In genomic region chr3:125585595-125586223, GRCh38 we compare ENCODE assay signal across 8 cellular contexts. TPM values are rescaled to one million over a fixed set of nuclear protein-coding genes. Genes with fewer than 3 reads are reported as not detected.
DNase-seq lines count a peak whose midpoint lies in the region; ATAC-seq, FAIRE-seq and TF ChIP-seq lines count a peak whose summit lies in the region.

No MANE protein-coding gene starts in this region.

- H3K9me3 ChIP-seq in kidney (ENCODE audit: control insufficient read depth in 1 of 2, low read length in 2 of 2) = no peaks in the 10 kb centered on the region

- H3K4me1 ChIP-seq in kidney (ENCODE audit: control insufficient read depth in 1 of 2, insufficient read depth in 1 of 2, low read depth in 1 of 2, low read length in 2 of 2) = no peaks in the 10 kb centered on the region

- no peak for ATAC-seq in HG03135 (IDR thresholded peaks at IDR 0.05; ENCODE audit: unreplicated experiment)

- intact Hi-C loops in kidney (cut with DNase I) = no loop called here

- H3K4me3 ChIP-seq in kidney (ENCODE audit: low read length in 2 of 2) = no peak overlapping the region

- H3K9ac ChIP-seq in kidney (ENCODE audit: low read length in 2 of 2) = no peak overlapping the region

- DNase-seq in activated CD8-positive, alpha-beta memory T cell treated with anti-CD3 and anti-CD28 coated beads, Interleukin-2, amount 50 U/mL, for 4 hours = peak; percentile 38
- no peak for DNase-seq in activated CD8-positive, alpha-beta memory T cell treated with anti-CD3 and anti-CD28 coated beads, Interleukin-2, amount 50 U/mL, for 48 hours
- DNase-seq in NCI-H1048 (lab: John Stamatoyannopoulos, UW) (peak; percentile 21), T follicular helper cell (ENCODE audit: low read depth) (peak; percentile 28), kidney (no peak)
- peak; percentile 14 for DNase-seq in central memory CD4-positive, alpha-beta T cell
- DNase-seq in stimulated activated CD4-positive, alpha-beta T cell treated with anti-CD3 and anti-CD28 coated beads, TNF-alpha, amount 100 ng/mL, for 24 hours (ENCODE audit: low read depth in 3 of 3) = peak; percentile 19 to 30 (median 25)

- peak; percentile 88 for TF ChIP-seq CTCF in kidney (IDR thresholded peaks at IDR 0.05; ENCODE audit: borderline replicate concordance, extremely low read depth, insufficient read depth)

- FAIRE-seq in kidney (lab: Jason Lieb, UNC) = peak; percentile 74

- H3K36me3 ChIP-seq in kidney (ENCODE audit: control insufficient read depth in 1 of 2, insufficient read depth in 2 of 2, low read length in 2 of 2) = no peaks in the 10 kb centered on the region

- no peak overlapping the region for H3K27ac ChIP-seq in kidney (ENCODE audit: low read depth in 2 of 2, low read length in 2 of 2)

RNA-seq across cellular contexts. Expression of gene OSBPL11, which starts 9.6 kb away (rescaled TPM):
- 16.1 TPM for total RNA-seq in kidney
- 5.0 TPM for polyA plus RNA-seq in kidney (ENCODE audit: insufficient read depth, low read depth, low replicate concordance)

Comparison
In these comparisons a context has a peak if more than half of its experiments do, and no peak if none do; other contexts are left out.
1. DNase-seq: peak in activated CD8-positive, alpha-beta memory T cell treated with anti-CD3 and anti-CD28 coated beads, Interleukin-2, amount 50 U/mL, for 4 hours (single experiment), NCI-H1048 (single experiment), T follicular helper cell (single experiment), central memory CD4-positive, alpha-beta T cell (single experiment) and stimulated activated CD4-positive, alpha-beta T cell treated with anti-CD3 and anti-CD28 coated beads, TNF-alpha, amount 100 ng/mL, for 24 hours (3 of 3); none in activated CD8-positive, alpha-beta memory T cell treated with anti-CD3 and anti-CD28 coated beads, Interleukin-2, amount 50 U/mL, for 48 hours (single experiment) and kidney (single experiment).